ENCODE assay signal across 24 cellular contexts in genomic region chr13:110498327-110498726, GRCh38.
"Had no signal": no experiment of that assay in that cellular context is flagged by ENCODE, and none has a peak within 500 bp of the region (broad histone marks: within the 10 kb centered on the region; RNA-seq: fewer than 3 reads in every experiment).

No MANE protein-coding gene starts in this region.

- H3K27ac ChIP-seq: coronary artery, epithelial cell of prostate, left lung, neural progenitor cell, ovary, prostate gland, right atrium auricular region, tibial artery, VCaP had no signal

- H3K36me3 ChIP-seq: ovary had no signal

- H3K36me3 Mint-ChIP-seq: activated naive CD8-positive, alpha-beta T cell treated with anti-CD3 and anti-CD28 coated beads, Interleukin-2, amount 10 ng/mL, durations not matched to agents 7 days and 5 days; naive thymus-derived CD8-positive, alpha-beta T cell; T-cell had no signal

- H3K4me1 ChIP-seq: left lung, neural progenitor cell, prostate gland had no signal

- H3K4me1 Mint-ChIP-seq: activated naive CD8-positive, alpha-beta T cell treated with anti-CD3 and anti-CD28 coated beads, Interleukin-2, amount 10 ng/mL, durations not matched to agents 7 days and 5 days; endodermal cell; mesothelial cell of epicardium; naive thymus-derived CD8-positive, alpha-beta T cell; neural progenitor cell; T-cell had no signal

- H3K9me3 ChIP-seq: left lung, ovary, prostate gland, right atrium auricular region, tibial artery had no signal

- H3K4me3 Mint-ChIP-seq: activated naive CD4-positive, alpha-beta T cell treated with anti-CD3 and anti-CD28 coated beads for 36 hours; activated naive CD8-positive, alpha-beta T cell treated with anti-CD3 and anti-CD28 coated beads, Interleukin-2, amount 10 ng/mL, durations not matched to agents 7 days and 5 days; activated T-cell treated with anti-CD3 and anti-CD28 coated beads, Interleukin-2, amount 50 U/mL, for 24 hours; endodermal cell; mesothelial cell of epicardium; naive thymus-derived CD8-positive, alpha-beta T cell; neural progenitor cell; stimulated activated naive CD8-positive, alpha-beta T cell treated with anti-CD3 and anti-CD28 coated beads, Interleukin-15, Interleukin-2, amounts not matched to agents 100 ng/mL and 50 ng/mL, for 24 hours; T-cell; T-helper 2 cell treated with Interferon-gamma antibody and Interleukin-4, amounts not matched to agents 5 μg/mL and 100 μg/mL, for 36 hours had no signal

- H2AFZ ChIP-seq: neural progenitor cell had no signal

- DNase-seq: activated CD4-positive, alpha-beta T cell treated with anti-CD3 and anti-CD28 coated beads, Interleukin-2, amount 50 U/mL, for 1 hour; activated CD4-positive, CD25-positive, alpha-beta regulatory T cell treated with anti-CD3 and anti-CD28 coated beads, Interleukin-2, amount 50 U/mL, for 72 hours; activated CD8-positive, alpha-beta memory T cell treated with anti-CD3 and anti-CD28 coated beads, Interleukin-2, amount 50 U/mL, for 4 hours; activated naive CD4-positive, alpha-beta T cell treated with anti-CD3 and anti-CD28 coated beads for 36 hours; activated naive CD8-positive, alpha-beta T cell treated with anti-CD3 and anti-CD28 coated beads, Interleukin-2, amount 10 ng/mL, durations not matched to agents 7 days and 5 days; activated T-cell treated with anti-CD3 and anti-CD28 coated beads, Interleukin-2, amount 50 U/mL, for 24 hours; amygdala; endodermal cell; foreskin fibroblast; ovary; stimulated activated CD4-positive, alpha-beta T cell treated with anti-CD3 and anti-CD28 coated beads, Interleukin-1b, Interleukin-23, amount 100 ng/mL, for 48 hours; T-cell; tibial artery had no signal

- H3K27me3 ChIP-seq: left lung, neural progenitor cell, ovary, right atrium auricular region, tibial artery had no signal

- ATAC-seq: left lung; naive thymus-derived CD8-positive, alpha-beta T cell; T-cell had no signal

- H3K9me3 Mint-ChIP-seq: activated naive CD4-positive, alpha-beta T cell treated with anti-CD3 and anti-CD28 coated beads for 36 hours; activated naive CD8-positive, alpha-beta T cell treated with anti-CD3 and anti-CD28 coated beads, Interleukin-2, amount 10 ng/mL, durations not matched to agents 7 days and 5 days; neural progenitor cell; T-helper 2 cell treated with Interferon-gamma antibody and Interleukin-4, amounts not matched to agents 5 μg/mL and 100 μg/mL, for 36 hours had no signal

- H3K9ac ChIP-seq: neural progenitor cell had no signal

- H3K4me3 ChIP-seq: coronary artery, left lung, neural progenitor cell, ovary, prostate gland, right atrium auricular region, tibial artery had no signal

- H3K4me2 ChIP-seq: neural progenitor cell had no signal

- H3K27ac Mint-ChIP-seq: activated naive CD4-positive, alpha-beta T cell treated with anti-CD3 and anti-CD28 coated beads for 36 hours; activated naive CD8-positive, alpha-beta T cell treated with anti-CD3 and anti-CD28 coated beads, Interleukin-2, amount 10 ng/mL, durations not matched to agents 7 days and 5 days; activated T-cell treated with anti-CD3 and anti-CD28 coated beads, Interleukin-2, amount 50 U/mL, for 24 hours; endodermal cell; mesothelial cell of epicardium; neural progenitor cell; stimulated activated naive CD8-positive, alpha-beta T cell treated with anti-CD3 and anti-CD28 coated beads, Interleukin-15, Interleukin-2, amounts not matched to agents 100 ng/mL and 50 ng/mL, for 24 hours; T-cell; T-helper 2 cell treated with Interferon-gamma antibody and Interleukin-4, amounts not matched to agents 5 μg/mL and 100 μg/mL, for 36 hours had no signal
